Comparison of ENCODE assay signal across 25 cellular contexts in the genomic region with DNA sequence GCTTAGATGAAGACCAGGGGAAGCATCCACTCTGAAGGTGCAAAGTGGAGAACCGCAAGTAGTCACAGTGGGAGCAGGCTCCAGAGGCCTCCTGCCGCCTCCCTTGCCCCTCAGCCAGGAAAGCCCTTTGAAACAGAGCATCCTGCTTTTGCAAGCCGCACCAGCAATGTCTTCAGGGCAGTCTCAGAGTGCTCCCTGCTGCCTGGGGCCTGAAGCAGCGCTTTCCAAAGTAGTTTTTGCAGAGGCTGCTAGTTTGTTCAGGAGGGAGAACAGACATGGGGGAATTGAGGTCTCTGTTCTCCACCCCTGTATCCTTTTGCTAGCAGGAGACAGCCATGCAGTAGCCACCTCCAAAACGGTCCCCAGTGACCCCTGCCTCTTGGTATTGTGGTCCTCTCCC.
"Had no signal": no experiment of that assay in that cellular context is flagged by ENCODE, and none has a peak within 500 bp of the region (broad histone marks: within the 10 kb centered on the region; RNA-seq: fewer than 3 reads in every experiment).

No MANE protein-coding gene starts in this region.

- H3K27ac Mint-ChIP-seq: activated naive CD4-positive, alpha-beta T cell treated with anti-CD3 and anti-CD28 coated beads, Interleukin-2, amount 50 U/mL, for 24 hours; immature natural killer cell; naive B cell; progenitor cell of endocrine pancreas had no signal

- H3K9me3 ChIP-seq: ascending aorta, breast epithelium, esophagus muscularis mucosa, heart left ventricle, mucosa of descending colon, right atrium auricular region, thyroid gland had no signal

- H3K9me3 Mint-ChIP-seq: neural crest cell had no signal

- H3K27ac ChIP-seq: ascending aorta, breast epithelium, esophagus muscularis mucosa, gastroesophageal sphincter, heart left ventricle, right atrium auricular region, thyroid gland had no signal

- H3K36me3 ChIP-seq: ascending aorta, breast epithelium, esophagus muscularis mucosa, gastroesophageal sphincter, heart left ventricle, right atrium auricular region, thyroid gland had no signal

- H3K36me3 Mint-ChIP-seq: immature natural killer cell had no signal

- DNase-seq: activated CD4-positive, alpha-beta T cell treated with anti-CD3 and anti-CD28 coated beads, Interleukin-2, amount 50 U/mL, for 1 hour; activated CD4-positive, CD25-positive, alpha-beta regulatory T cell treated with anti-CD3 and anti-CD28 coated beads, Interleukin-2, amount 50 U/mL, for 72 hours; activated CD8-positive, alpha-beta memory T cell treated with anti-CD3 and anti-CD28 coated beads, Interleukin-2, amount 50 U/mL, for 48 hours; activated gamma-delta T cell; activated T-cell treated with anti-CD3 and anti-CD28 coated beads, Interleukin-2, amount 50 U/mL, for 48 hours; cerebellar nuclear complex; cortex of kidney; heart left ventricle; immature natural killer cell; kidney glomerular epithelial cell; left ventricle myocardium superior; mucosa of descending colon; naive B cell; stimulated activated CD4-positive, alpha-beta T cell treated with anti-CD3 and anti-CD28 coated beads, Interleukin-2, amount 100 ng/mL, for 24 hours; stimulated activated naive CD4-positive, alpha-beta T cell treated with Interleukin-2 at 50 U/mL for 16 hours; T1000; thyroid gland had no signal

- ATAC-seq: gastroesophageal sphincter, heart left ventricle, left ventricle myocardium superior, mucosa of descending colon had no signal

- H3K4me1 Mint-ChIP-seq: naive B cell had no signal

- H3K27me3 ChIP-seq: ascending aorta, right atrium auricular region, thyroid gland had no signal

- H3K4me3 ChIP-seq: ascending aorta, breast epithelium, esophagus muscularis mucosa, gastroesophageal sphincter, heart left ventricle, mucosa of descending colon, right atrium auricular region, thyroid gland had no signal

- H3K4me1 ChIP-seq: ascending aorta, breast epithelium, esophagus muscularis mucosa, gastroesophageal sphincter, heart left ventricle, right atrium auricular region, thyroid gland had no signal

- H3K4me3 Mint-ChIP-seq: activated naive CD4-positive, alpha-beta T cell treated with anti-CD3 and anti-CD28 coated beads, Interleukin-2, amount 50 U/mL, for 24 hours; immature natural killer cell; naive B cell; neural crest cell had no signal
